ENCODE assay signal across 15 cellular contexts in genomic region chr20:2805682-2806350, GRCh38. TPM values are rescaled to one million over a fixed set of nuclear protein-coding genes. Genes with fewer than 3 reads are reported as not detected.
DNase-seq lines count a peak whose midpoint lies in the region; ATAC-seq, FAIRE-seq and TF ChIP-seq lines count a peak whose summit lies in the region.
"Had no signal": no experiment of that assay in that cellular context is flagged by ENCODE, and none has a peak within 500 bp of the region (broad histone marks: within the 10 kb centered on the region; RNA-seq: fewer than 3 reads in every experiment).

No MANE protein-coding gene starts in this region.

- no peak for TF ChIP-seq EP300 in A549 (IDR thresholded peaks at IDR 0.05)

- peaks cover 4% of the 10 kb centered on the region; the same call in 1 of the 2 replicates for H3K27me3 ChIP-seq in HCT116 (ENCODE audit: insufficient read depth, low read length)
- H3K27me3 ChIP-seq in endothelial cell of umbilical vein (ENCODE audit: control insufficient read depth in 2 of 2, insufficient read depth in 2 of 2, low read length in 2 of 2): peaks cover 50 to 72% of the 10 kb centered on the region in 2 experiments
- no peaks in the 10 kb centered on the region for H3K27me3 ChIP-seq in right lobe of liver

- H3K4me1 ChIP-seq in A549: peaks cover 8% of the 10 kb centered on the region; the same call in 2 of the 3 replicates
- peaks cover 3 to 5% of the 10 kb centered on the region in 2 experiments; a peak in 2 of 4 replicates for H3K4me1 ChIP-seq in HCT116 (ENCODE audit: control insufficient read depth in 1 of 2, insufficient read depth in 2 of 2, low read length in 2 of 2)
- peaks cover 5% of the 10 kb centered on the region for H3K4me1 ChIP-seq in endothelial cell of umbilical vein (ENCODE audit: control insufficient read depth, extremely low read depth, insufficient read depth, low read length)
- no peaks in the 10 kb centered on the region for H3K4me1 ChIP-seq in right lobe of liver

- intact Hi-C loops in HCT116 (cut with micrococcal nuclease): no loop called here
- intact Hi-C loops in endothelial cell of umbilical vein (cut with micrococcal nuclease): no loop called here
- intact Hi-C loops in right lobe of liver (cut with DNase I): no loop called here

- H3K9me3 ChIP-seq in A549: peaks cover 11% of the 10 kb centered on the region; the same call in 1 of the 3 replicates
- H3K9me3 ChIP-seq in HCT116 (ENCODE audit: control insufficient read depth in 1 of 2, insufficient read depth in 1 of 2, low read depth in 1 of 2, low read length in 2 of 2): no peaks in the 10 kb centered on the region
- no peaks in the 10 kb centered on the region for H3K9me3 ChIP-seq in endothelial cell of umbilical vein (replicated peaks; ENCODE audit: control insufficient read depth, insufficient read depth, low read length)
- no peaks in the 10 kb centered on the region for H3K9me3 ChIP-seq in right lobe of liver
- H3K9me3 ChIP-seq: neutrophil had no signal

- TF ChIP-seq CTCF in A549 (IDR thresholded peaks at IDR 0.05): no peak
- no peak for TF ChIP-seq CTCF in HCT116 (IDR thresholded peaks at IDR 0.05 in 2 of 3, conservative IDR thresholded peaks at IDR 0.05 in 1 of 3; ENCODE audit: borderline replicate concordance in 1 of 3, insufficient read depth in 1 of 3, low read depth in 2 of 3, low read length in 2 of 3)
- TF ChIP-seq CTCF in endothelial cell of umbilical vein (IDR thresholded peaks at IDR 0.05; ENCODE audit: extremely low read depth in 1 of 2, insufficient read depth in 1 of 2, low read depth in 1 of 2, low read length in 2 of 2): no peak
- TF ChIP-seq CTCF in right lobe of liver (IDR thresholded peaks at IDR 0.05): no peak

- CTCF ChIA-PET in A549 (lab: Yijun Ruan, JAX): interaction anchor here (0.6 to 4.4 kb wide), 2 partner anchors 46 to 99 kb away, joined by 4 to 12 read pairs; no protein-coding TSS in a partner anchor
- CTCF ChIA-PET in HCT116 (lab: Charles Lee): no interaction called here
- CTCF ChIA-PET in endothelial cell of umbilical vein (lab: Charles Lee): no interaction called here

- no peak for FAIRE-seq in A549 (lab: Jason Lieb, UNC)
- no peak for FAIRE-seq in endothelial cell of umbilical vein (lab: Jason Lieb, UNC)
- FAIRE-seq in GM19239 (lab: Jason Lieb, UNC): no peak

- RAD21 ChIA-PET in HCT116 (lab: Charles Lee; ENCODE audit: low non-redundant PET in 1 of 2, low total read pairs in 2 of 2, uncharacterized antibody in 2 of 2, unreplicated experiment in 2 of 2): no interaction called here

- WGBS in A549 (ENCODE audit: missing lambda C conversion rate): 47% methylated on average over 22 of the region's 22 CpGs
- WGBS in right lobe of liver (ENCODE audit: insufficient coverage, low coverage, low lambda C conversion rate, missing lambda C conversion rate): 35% methylated on average over 4 of the region's 22 CpGs

- H3K9ac ChIP-seq in HCT116 (ENCODE audit: low read length): no peak overlapping the region
- H3K9ac ChIP-seq in endothelial cell of umbilical vein (replicated peaks; ENCODE audit: extremely low read depth, insufficient read depth, low read length): no peak overlapping the region

- no peaks in the 10 kb centered on the region for H3K9me1 ChIP-seq in endothelial cell of umbilical vein (replicated peaks; ENCODE audit: control insufficient read depth, extremely low read depth, insufficient read depth, low read length)

- no peak overlapping the region for H3K4me3 ChIP-seq in A549
- no peak overlapping the region for H3K4me3 ChIP-seq in HCT116 (replicated peaks in 1 of 2; ENCODE audit: low read depth in 1 of 2, low read length in 2 of 2)
- H3K4me3 ChIP-seq in endothelial cell of umbilical vein (replicated peaks in 1 of 3; ENCODE audit: insufficient read depth in 1 of 3, low read depth in 1 of 3, low read length in 3 of 3): no peak overlapping the region
- H3K4me3 ChIP-seq in right lobe of liver: no peak overlapping the region

- H3K79me2 ChIP-seq in HCT116 (ENCODE audit: insufficient read depth, low read length): no peaks in the 10 kb centered on the region
- H3K79me2 ChIP-seq in endothelial cell of umbilical vein (ENCODE audit: control insufficient read depth, insufficient read depth, low read length): no peaks in the 10 kb centered on the region

- H3K4me2 ChIP-seq in A549: 0 out of 3 replicates have a peak overlapping the region, but pooled peaks have one; percentile 8
- H3K4me2 ChIP-seq in HCT116 (ENCODE audit: low read length): peak overlapping the region; percentile 27; the same call in 1 of the 2 replicates
- H3K4me2 ChIP-seq in endothelial cell of umbilical vein (ENCODE audit: insufficient read depth, low read length): no peak overlapping the region

- no peaks in the 10 kb centered on the region for H4K20me1 ChIP-seq in HCT116 (ENCODE audit: insufficient read depth)
- H4K20me1 ChIP-seq in endothelial cell of umbilical vein (replicated peaks; ENCODE audit: control insufficient read depth, extremely low read depth, insufficient read depth, low read length): no peaks in the 10 kb centered on the region

- dilution Hi-C loops in endothelial cell of umbilical vein (cut with MboI; ENCODE audit: extremely low pct_ligation_motif_present, low sequenced_read_pairs): no loop called here

- no peak for TF ChIP-seq RAD21 in A549 (conservative IDR thresholded peaks at IDR 0.05 in 1 of 2, IDR thresholded peaks at IDR 0.05 in 1 of 2)
- TF ChIP-seq RAD21 in HCT116 (IDR thresholded peaks at IDR 0.05; ENCODE audit: low read depth): no peak

- H2AFZ ChIP-seq in HCT116 (ENCODE audit: low read depth, low read length, poor library complexity, severe bottlenecking) (no peak overlapping the region), endothelial cell of umbilical vein (ENCODE audit: low read depth, low read length) (no peak overlapping the region)

- POLR2A ChIA-PET in A549 (lab: Yijun Ruan, JAX): no interaction called here
- POLR2A ChIA-PET in HCT116 (lab: Charles Lee): no interaction called here
- POLR2A ChIA-PET in endothelial cell of umbilical vein (lab: Charles Lee): no interaction called here

- DNase-seq in A549 (ENCODE audit: low read depth in 1 of 2, low spot score in 1 of 2): no peak
- no peak for DNase-seq in HCT116 (ENCODE audit: low read depth, low spot score)
- no peak for DNase-seq in endothelial cell of umbilical vein (ENCODE audit: low read depth, low spot score)
- DNase-seq in right lobe of liver: peak in 1 of 3 donors; percentile 45
- DNase-seq in GM19239 (ENCODE audit: insufficient read length, low spot score): no peak
- no peak for DNase-seq in CD1c-positive myeloid dendritic cell (ENCODE audit: extremely low spot score)
- DNase-seq in hepatic stellate cell (ENCODE audit: low spot score): no peak
- DNase-seq: activated T-cell treated with anti-CD3 and anti-CD28 coated beads, Interleukin-2, amount 50 U/mL, for 72 hours; foreskin melanocyte; mesenchymal stem cell; NCI-H1436; right cardiac atrium; stimulated activated CD4-positive, alpha-beta T cell treated with anti-CD3 and anti-CD28 coated beads, Interleukin-2, amount 100 ng/mL, for 24 hours had no signal

- ATAC-seq in A549 (peak in 1 of 2 experiments; percentile 14; a peak in 2 of 6 replicates), HCT116 (no peak), right lobe of liver (peak in 3 of 4 donors; percentile 28 to 45 (median 34)), HG03520 (IDR thresholded peaks at IDR 0.05; ENCODE audit: unreplicated experiment) (no peak)
- ATAC-seq: activated T-cell treated with anti-CD3 and anti-CD28 coated beads, Interleukin-2, amount 50 U/mL, for 72 hours had no signal

- H3K9me2 ChIP-seq in HCT116 (ENCODE audit: insufficient read depth): no peaks in the 10 kb centered on the region

- H3K36me3 ChIP-seq in HCT116 (ENCODE audit: control insufficient read depth in 1 of 2, insufficient read depth in 2 of 2, low read length in 2 of 2): no peaks in the 10 kb centered on the region
- H3K36me3 ChIP-seq in endothelial cell of umbilical vein (ENCODE audit: control insufficient read depth in 2 of 2, extremely low read depth in 1 of 2, insufficient read depth in 2 of 2, low read length in 2 of 2): no peaks in the 10 kb centered on the region
- no peaks in the 10 kb centered on the region for H3K36me3 ChIP-seq in right lobe of liver
- H3K36me3 ChIP-seq: neutrophil had no signal

- H3K27ac ChIP-seq in A549: no peak overlapping the region
- no peak overlapping the region for H3K27ac ChIP-seq in HCT116 (ENCODE audit: low read depth, low read length)
- H3K27ac ChIP-seq in endothelial cell of umbilical vein (ENCODE audit: insufficient read depth, low read depth, low read length): no peak overlapping the region
- no peak overlapping the region for H3K27ac ChIP-seq in right lobe of liver
- H3K27ac ChIP-seq: neutrophil had no signal

- no TSS peak for BruUV-seq in HCT116 (replicated peaks; lab: Mats Ljungman, UMichigan)
- BruUV-seq in endothelial cell of umbilical vein (replicated peaks; lab: Mats Ljungman, UMichigan): no TSS peak

- TF ChIP-seq POLR2A in A549 (IDR thresholded peaks at IDR 0.05; ENCODE audit: low read length) (no peak), HCT116 (IDR thresholded peaks at IDR 0.05; ENCODE audit: borderline replicate concordance, extremely low read depth, insufficient read depth, insufficient read length) (no peak), endothelial cell of umbilical vein (IDR thresholded peaks at IDR 0.05; ENCODE audit: low read depth, low read length) (no peak), right lobe of liver (IDR thresholded peaks at IDR 0.05) (no peak)

RNA-seq across cellular contexts. Expression of gene CPXM1, which starts 5.4 kb away (rescaled TPM):
- not detected in 2 replicates for polyA plus RNA-seq in A549 (2011; rRNA removed)
- not detected in 2 replicates for polyA plus RNA-seq in A549 (2012; cell fraction: cytosol; rRNA removed)
- 0.05 TPM in 1 of 2 replicates, not detected in the other for polyA plus RNA-seq in A549 (2012; cell fraction: nucleus; rRNA removed)
- not detected in 3 replicates for polyA plus RNA-seq in A549 (2017; fragmentation: RNase III; extraction: RNeasy Plus Mini Kit Qiagen cat#74134 plus additional on column Dnase treatment)
- polyA minus RNA-seq in A549 (2011; rRNA and poly(A)+ RNA removed): not detected in 2 replicates
- total RNA-seq in HCT116 (2021; ENCODE audit: unreplicated experiment): 0.17 TPM
- 0.09 and 0.18 TPM in 2 replicates for polyA plus RNA-seq in HCT116 (2012)
- total RNA-seq in endothelial cell of umbilical vein: 9.3 and 20.3 TPM in 2 replicates
- 18.9 and 21.3 TPM in 2 replicates for polyA plus RNA-seq in endothelial cell of umbilical vein
- polyA plus RNA-seq in endothelial cell of umbilical vein (2011; cell fraction: cytosol; rRNA removed): 9.4 and 13.5 TPM in 2 replicates
- 28.8 and 35.4 TPM in 2 replicates for polyA plus RNA-seq in endothelial cell of umbilical vein (2011; cell fraction: nucleus; rRNA removed)
- polyA plus RNA-seq in endothelial cell of umbilical vein (2012): 9.6 and 26.4 TPM in 2 replicates
- 7.7 and 9.8 TPM in 2 replicates for polyA minus RNA-seq in endothelial cell of umbilical vein
- polyA minus RNA-seq in endothelial cell of umbilical vein (2011; cell fraction: cytosol; rRNA and poly(A)+ RNA removed): not detected
- polyA minus RNA-seq in endothelial cell of umbilical vein (2011; cell fraction: nucleus; rRNA and poly(A)+ RNA removed): 3.2 and 5.4 TPM in 2 replicates
- under 1 TPM in 3 of 6 experiments, not detected in 3; 0.07 to 0.16 (median 0.12) TPM for total RNA-seq in right lobe of liver

RNA-seq across cellular contexts. Expression of gene C20orf141, which starts 9.0 kb away (rescaled TPM):
- polyA plus RNA-seq in A549 (2011; rRNA removed): 0.16 and 0.24 TPM in 2 replicates
- 0.23 TPM in 1 of 2 replicates, not detected in the other for polyA plus RNA-seq in A549 (2012; cell fraction: cytosol; rRNA removed)
- polyA plus RNA-seq in A549 (2012; cell fraction: nucleus; rRNA removed): 0.21 and 0.58 TPM in 2 replicates
- 0.29 to 0.56 TPM (median 0.54 TPM) in 3 replicates for polyA plus RNA-seq in A549 (2017; fragmentation: RNase III; extraction: RNeasy Plus Mini Kit Qiagen cat#74134 plus additional on column Dnase treatment)
- 0.54 and 1.5 TPM in 2 replicates for polyA minus RNA-seq in A549 (2011; rRNA and poly(A)+ RNA removed)
- total RNA-seq in HCT116 (2021; ENCODE audit: unreplicated experiment): not detected
- polyA plus RNA-seq in HCT116 (2012): not detected in 2 replicates
- not detected in 2 replicates for total RNA-seq in endothelial cell of umbilical vein
- polyA plus RNA-seq in endothelial cell of umbilical vein: not detected in 2 replicates
- not detected in 2 replicates for polyA plus RNA-seq in endothelial cell of umbilical vein (2011; cell fraction: cytosol; rRNA removed)
- not detected in 2 replicates for polyA plus RNA-seq in endothelial cell of umbilical vein (2011; cell fraction: nucleus; rRNA removed)
- not detected in 2 replicates for polyA plus RNA-seq in endothelial cell of umbilical vein (2012)
- not detected in 2 replicates for polyA minus RNA-seq in endothelial cell of umbilical vein
- not detected for polyA minus RNA-seq in endothelial cell of umbilical vein (2011; cell fraction: cytosol; rRNA and poly(A)+ RNA removed)
- polyA minus RNA-seq in endothelial cell of umbilical vein (2011; cell fraction: nucleus; rRNA and poly(A)+ RNA removed): not detected in 2 replicates
- total RNA-seq in right lobe of liver: not detected
- total RNA-seq: activated T-cell treated with anti-CD3 and anti-CD28 coated beads, Interleukin-2, amount 50 U/mL, for 72 hours; right cardiac atrium had no signal
- polyA plus RNA-seq: right cardiac atrium had no signal

RNA-seq across cellular contexts. Expression of gene TMEM239, which starts 10.3 kb away (rescaled TPM):
- polyA plus RNA-seq in A549 (2011; rRNA removed): not detected in 2 replicates
- 0.10 TPM in 1 of 2 replicates, not detected in the other for polyA plus RNA-seq in A549 (2012; cell fraction: cytosol; rRNA removed)
- 0.19 and 1.1 TPM in 2 replicates for polyA plus RNA-seq in A549 (2012; cell fraction: nucleus; rRNA removed)
- not detected in 3 replicates for polyA plus RNA-seq in A549 (2017; fragmentation: RNase III; extraction: RNeasy Plus Mini Kit Qiagen cat#74134 plus additional on column Dnase treatment)
- polyA minus RNA-seq in A549 (2011; rRNA and poly(A)+ RNA removed): not detected in 2 replicates
- not detected for total RNA-seq in HCT116 (2021; ENCODE audit: unreplicated experiment)
- not detected in 2 replicates for polyA plus RNA-seq in HCT116 (2012)
- not detected in 2 replicates for total RNA-seq in endothelial cell of umbilical vein
- not detected in 2 replicates for polyA plus RNA-seq in endothelial cell of umbilical vein
- polyA plus RNA-seq in endothelial cell of umbilical vein (2011; cell fraction: cytosol; rRNA removed): not detected in 2 replicates
- polyA plus RNA-seq in endothelial cell of umbilical vein (2011; cell fraction: nucleus; rRNA removed): not detected in 2 replicates
- not detected in 2 replicates for polyA plus RNA-seq in endothelial cell of umbilical vein (2012)
- not detected in 2 replicates for polyA minus RNA-seq in endothelial cell of umbilical vein
- polyA minus RNA-seq in endothelial cell of umbilical vein (2011; cell fraction: cytosol; rRNA and poly(A)+ RNA removed): not detected
- not detected in 2 replicates for polyA minus RNA-seq in endothelial cell of umbilical vein (2011; cell fraction: nucleus; rRNA and poly(A)+ RNA removed)
- not detected for total RNA-seq in right lobe of liver
- total RNA-seq: activated T-cell treated with anti-CD3 and anti-CD28 coated beads, Interleukin-2, amount 50 U/mL, for 72 hours; right cardiac atrium had no signal
- polyA plus RNA-seq: right cardiac atrium had no signal

RNA-seq across cellular contexts. Expression of gene PCED1A, which starts 34.6 kb away (rescaled TPM):
- polyA plus RNA-seq in A549 (2011; rRNA removed) (25.7 and 31.4 TPM in 2 replicates), A549 (2017; fragmentation: RNase III; extraction: RNeasy Plus Mini Kit Qiagen cat#74134 plus additional on column Dnase treatment) (30.5 to 43.8 TPM (median 43.2 TPM) in 3 replicates), endothelial cell of umbilical vein (32.0 and 37.6 TPM in 2 replicates)
- polyA plus RNA-seq in A549 (2012; cell fraction: cytosol; rRNA removed): 36.6 and 38.1 TPM in 2 replicates
- 248 and 268 TPM in 2 replicates for polyA plus RNA-seq in A549 (2012; cell fraction: nucleus; rRNA removed)
- 13.2 and 17.7 TPM in 2 replicates for polyA minus RNA-seq in A549 (2011; rRNA and poly(A)+ RNA removed)
- total RNA-seq in HCT116 (2021; ENCODE audit: unreplicated experiment) (31.8 TPM), endothelial cell of umbilical vein (18.7 and 20.1 TPM in 2 replicates), right lobe of liver (10 to 100 TPM in 5 of 6 experiments, 1 to 10 TPM in 1; 9.6 to 22.2 (median 18.6) TPM)
- polyA plus RNA-seq in HCT116 (2012): 27.6 and 36.2 TPM in 2 replicates
- polyA plus RNA-seq in endothelial cell of umbilical vein (2011; cell fraction: cytosol; rRNA removed): 8.2 and 14.7 TPM in 2 replicates
- 118 and 123 TPM in 2 replicates for polyA plus RNA-seq in endothelial cell of umbilical vein (2011; cell fraction: nucleus; rRNA removed)
- polyA plus RNA-seq in endothelial cell of umbilical vein (2012): 15.9 and 25.5 TPM in 2 replicates
- polyA minus RNA-seq in endothelial cell of umbilical vein: 5.6 and 10.1 TPM in 2 replicates
- polyA minus RNA-seq in endothelial cell of umbilical vein (2011; cell fraction: cytosol; rRNA and poly(A)+ RNA removed): 7.9 TPM
- polyA minus RNA-seq in endothelial cell of umbilical vein (2011; cell fraction: nucleus; rRNA and poly(A)+ RNA removed): 12.5 and 14.5 TPM in 2 replicates

RNA-seq across cellular contexts. Expression of gene VPS16, which starts 34.7 kb away (rescaled TPM):
- polyA plus RNA-seq in A549 (2011; rRNA removed) (33.0 and 35.5 TPM in 2 replicates), A549 (2017; fragmentation: RNase III; extraction: RNeasy Plus Mini Kit Qiagen cat#74134 plus additional on column Dnase treatment) (34.3 to 38.2 TPM (median 37.5 TPM) in 3 replicates), endothelial cell of umbilical vein (37.6 and 37.8 TPM in 2 replicates)
- 41.2 and 43.3 TPM in 2 replicates for polyA plus RNA-seq in A549 (2012; cell fraction: cytosol; rRNA removed)
- polyA plus RNA-seq in A549 (2012; cell fraction: nucleus; rRNA removed): 161 and 181 TPM in 2 replicates
- 47.5 and 50.4 TPM in 2 replicates for polyA minus RNA-seq in A549 (2011; rRNA and poly(A)+ RNA removed)
- total RNA-seq in HCT116 (2021; ENCODE audit: unreplicated experiment) (38.1 TPM), endothelial cell of umbilical vein (35.8 and 42.3 TPM in 2 replicates), right lobe of liver (10 to 100 TPM; 17.2 to 22.2 (median 19.1) TPM)
- polyA plus RNA-seq in HCT116 (2012): 31.9 and 37.5 TPM in 2 replicates
- polyA plus RNA-seq in endothelial cell of umbilical vein (2011; cell fraction: cytosol; rRNA removed): 28.7 and 30.0 TPM in 2 replicates
- polyA plus RNA-seq in endothelial cell of umbilical vein (2011; cell fraction: nucleus; rRNA removed): 188 and 207 TPM in 2 replicates
- 32.0 and 42.4 TPM in 2 replicates for polyA plus RNA-seq in endothelial cell of umbilical vein (2012)
- polyA minus RNA-seq in endothelial cell of umbilical vein: 37.3 and 42.6 TPM in 2 replicates
- polyA minus RNA-seq in endothelial cell of umbilical vein (2011; cell fraction: cytosol; rRNA and poly(A)+ RNA removed): 12.2 TPM
- 27.5 and 28.1 TPM in 2 replicates for polyA minus RNA-seq in endothelial cell of umbilical vein (2011; cell fraction: nucleus; rRNA and poly(A)+ RNA removed)

Comparison
In these comparisons a context has a peak if more than half of its experiments do, and no peak if none do; other contexts are left out.
1. ATAC-seq: peak in right lobe of liver (3 of 4); none in HCT116 (single experiment) and HG03520 (single experiment).